In the genomic region with DNA sequence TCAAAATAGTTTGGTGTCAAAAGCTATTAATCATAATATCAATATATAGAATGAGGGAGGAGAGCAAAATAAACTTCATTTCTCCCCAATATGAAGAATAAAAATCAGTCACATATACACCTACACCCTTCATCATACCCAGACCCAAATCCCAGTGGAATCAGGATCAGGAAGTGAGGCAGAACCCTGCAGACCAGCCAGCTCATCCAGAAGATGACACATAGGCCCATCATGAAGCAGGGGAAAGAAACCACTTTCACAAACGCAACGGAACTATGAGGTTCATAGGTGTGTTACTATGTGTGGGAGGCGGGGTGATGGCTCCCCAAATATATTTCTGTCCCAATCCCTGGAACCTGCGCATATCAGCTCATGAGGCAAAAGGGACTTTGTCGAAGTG, we compare ENCODE assay signal across 22 cellular contexts.
"Had no signal": no experiment of that assay in that cellular context is flagged by ENCODE, and none has a peak within 500 bp of the region (broad histone marks: within the 10 kb centered on the region; RNA-seq: fewer than 3 reads in every experiment).

No MANE protein-coding gene starts in this region.

- H3K27ac ChIP-seq: left ventricle myocardium inferior, pancreas, prostate gland, skin epidermis, tibial nerve, uterus had no signal

- H3K4me3 ChIP-seq: left ventricle myocardium inferior, lung, mucosa of descending colon, pancreas, prostate gland, skin epidermis, tibial nerve, uterus had no signal

- H3K27me3 Mint-ChIP-seq: naive thymus-derived CD4-positive, alpha-beta T cell; natural killer cell treated with Interleukin-12 subunit alpha and Interleukin-12 subunit beta and Interleukin-15 and Interleukin-18, amount 100 ng/mL, for 72 hours; stimulated activated naive CD8-positive, alpha-beta T cell treated with anti-CD3 and anti-CD28 coated beads, Interleukin-15, Interleukin-2, amounts not matched to agents 100 ng/mL and 50 ng/mL, for 24 hours; type B pancreatic cell had no signal

- H3K4me3 Mint-ChIP-seq: immature natural killer cell; natural killer cell treated with Interleukin-12 subunit alpha and Interleukin-12 subunit beta and Interleukin-15 and Interleukin-18, amount 100 ng/mL, for 72 hours; stimulated activated effector memory CD8-positive, alpha-beta T cell treated with anti-CD3 and anti-CD28 coated beads, Interleukin-12 subunit alpha, Interleukin-12 subunit beta, amount 100 ng/mL, for 72 hours; stimulated activated naive CD8-positive, alpha-beta T cell treated with anti-CD3 and anti-CD28 coated beads, Interleukin-15, Interleukin-2, amounts not matched to agents 100 ng/mL and 50 ng/mL, for 24 hours; type B pancreatic cell had no signal

- H3K9me3 ChIP-seq: mucosa of descending colon, pancreas, prostate gland, uterus had no signal

- ATAC-seq: mucosa of descending colon; naive thymus-derived CD4-positive, alpha-beta T cell; natural killer cell treated with Interleukin-12 subunit alpha and Interleukin-12 subunit beta and Interleukin-15 and Interleukin-18, amount 100 ng/mL, for 72 hours; pancreas; right cardiac atrium; sciatic nerve; stimulated activated effector memory CD8-positive, alpha-beta T cell treated with anti-CD3 and anti-CD28 coated beads, Interleukin-12 subunit alpha, Interleukin-12 subunit beta, amount 100 ng/mL, for 72 hours had no signal

- H3K36me3 ChIP-seq: pancreas, prostate gland, uterus had no signal

- H3K27me3 ChIP-seq: pancreas, tibial nerve, uterus had no signal

- DNase-seq: immature natural killer cell; kidney; left ventricle myocardium inferior; midbrain; mucosa of descending colon; naive thymus-derived CD4-positive, alpha-beta T cell; pancreas; retina; right cardiac atrium; stimulated activated CD4-positive, alpha-beta T cell treated with anti-CD3 and anti-CD28 coated beads, Interleukin-4, amount 100 ng/mL, for 24 hours; stimulated activated naive CD4-positive, alpha-beta T cell; substantia nigra; uterus had no signal

- H3K4me1 ChIP-seq: left ventricle myocardium inferior, pancreas, prostate gland, tibial nerve, uterus had no signal

- H3K27ac Mint-ChIP-seq: immature natural killer cell; natural killer cell treated with Interleukin-12 subunit alpha and Interleukin-12 subunit beta and Interleukin-15 and Interleukin-18, amount 100 ng/mL, for 72 hours; stimulated activated effector memory CD8-positive, alpha-beta T cell treated with anti-CD3 and anti-CD28 coated beads, Interleukin-12 subunit alpha, Interleukin-12 subunit beta, amount 100 ng/mL, for 72 hours; stimulated activated naive CD8-positive, alpha-beta T cell treated with anti-CD3 and anti-CD28 coated beads, Interleukin-15, Interleukin-2, amounts not matched to agents 100 ng/mL and 50 ng/mL, for 24 hours; type B pancreatic cell had no signal

- H3K9me3 Mint-ChIP-seq: immature natural killer cell; natural killer cell treated with Interleukin-12 subunit alpha and Interleukin-12 subunit beta and Interleukin-15 and Interleukin-18, amount 100 ng/mL, for 72 hours; stimulated activated effector memory CD8-positive, alpha-beta T cell treated with anti-CD3 and anti-CD28 coated beads, Interleukin-12 subunit alpha, Interleukin-12 subunit beta, amount 100 ng/mL, for 72 hours had no signal
